16 cellular contexts compared by ENCODE assay signal in the genomic region with DNA sequence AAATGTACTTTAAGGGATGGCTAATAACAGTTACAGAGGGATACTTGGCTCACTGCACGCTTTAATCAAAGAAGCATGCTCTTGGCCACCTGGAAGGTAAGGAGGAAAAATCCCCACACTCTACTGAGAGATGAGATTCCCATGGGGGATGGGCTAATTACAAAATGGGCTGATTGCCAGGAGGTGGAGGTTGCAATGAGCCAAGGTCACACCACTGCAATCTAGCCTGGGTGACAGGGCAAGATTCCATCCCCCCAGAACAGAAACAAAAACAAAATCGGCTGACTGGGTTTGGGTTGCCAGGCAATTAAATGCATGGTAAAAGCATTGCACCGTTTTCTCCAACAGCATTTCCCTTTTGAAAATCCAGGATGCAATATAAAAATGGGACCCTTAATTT.
"Had no signal": no experiment of that assay in that cellular context is flagged by ENCODE, and none has a peak within 500 bp of the region (broad histone marks: within the 10 kb centered on the region; RNA-seq: fewer than 3 reads in every experiment).

No MANE protein-coding gene starts in this region.

- H3K4me1 ChIP-seq: foreskin keratinocyte had no signal

- H3K36me3 ChIP-seq: pancreas, sigmoid colon had no signal

- H3K27ac ChIP-seq: body of pancreas, foreskin keratinocyte, pancreas, sigmoid colon, spleen had no signal

- H3K9me3 ChIP-seq: pancreas had no signal

- H3K4me3 ChIP-seq: body of pancreas, pancreas, sigmoid colon, spleen had no signal

- ATAC-seq: activated CD8-positive, alpha-beta T cell treated with anti-CD3 and anti-CD28 coated beads for 36 hours; activated T-helper 17 cell treated with anti-CD3 and anti-CD28 coated beads, Interleukin-2, amount 50 U/mL, for 72 hours; body of pancreas; foreskin keratinocyte; naive thymus-derived CD4-positive, alpha-beta T cell; pancreas; stimulated activated naive B cell treated with anti-CD40 and anti-IgM and Interleukin-4, amounts not matched to agents 10 μg/mL and 1 μg/mL and 100 μg/mL, for 72 hours; T-cell had no signal

- H3K27me3 ChIP-seq: body of pancreas, foreskin keratinocyte, pancreas, sigmoid colon, spleen had no signal

- DNase-seq: activated CD4-positive, CD25-positive, alpha-beta regulatory T cell; activated CD8-positive, alpha-beta T cell treated with anti-CD3 and anti-CD28 coated beads for 36 hours; activated naive CD4-positive, alpha-beta T cell; activated T-cell treated with anti-CD3 and anti-CD28 coated beads, Interleukin-2, amount 50 U/mL, for 1 hour; body of pancreas; caudate nucleus; foreskin keratinocyte; mesenchymal stem cell; naive thymus-derived CD4-positive, alpha-beta T cell; pancreas; sigmoid colon; spleen; stimulated activated naive B cell treated with anti-CD40 and anti-IgM and Interleukin-4, amounts not matched to agents 10 μg/mL and 1 μg/mL and 100 μg/mL, for 72 hours; T-cell; T-helper 9 cell had no signal
